Comparison of ENCODE assay signal across 8 cellular contexts in the genomic region with DNA sequence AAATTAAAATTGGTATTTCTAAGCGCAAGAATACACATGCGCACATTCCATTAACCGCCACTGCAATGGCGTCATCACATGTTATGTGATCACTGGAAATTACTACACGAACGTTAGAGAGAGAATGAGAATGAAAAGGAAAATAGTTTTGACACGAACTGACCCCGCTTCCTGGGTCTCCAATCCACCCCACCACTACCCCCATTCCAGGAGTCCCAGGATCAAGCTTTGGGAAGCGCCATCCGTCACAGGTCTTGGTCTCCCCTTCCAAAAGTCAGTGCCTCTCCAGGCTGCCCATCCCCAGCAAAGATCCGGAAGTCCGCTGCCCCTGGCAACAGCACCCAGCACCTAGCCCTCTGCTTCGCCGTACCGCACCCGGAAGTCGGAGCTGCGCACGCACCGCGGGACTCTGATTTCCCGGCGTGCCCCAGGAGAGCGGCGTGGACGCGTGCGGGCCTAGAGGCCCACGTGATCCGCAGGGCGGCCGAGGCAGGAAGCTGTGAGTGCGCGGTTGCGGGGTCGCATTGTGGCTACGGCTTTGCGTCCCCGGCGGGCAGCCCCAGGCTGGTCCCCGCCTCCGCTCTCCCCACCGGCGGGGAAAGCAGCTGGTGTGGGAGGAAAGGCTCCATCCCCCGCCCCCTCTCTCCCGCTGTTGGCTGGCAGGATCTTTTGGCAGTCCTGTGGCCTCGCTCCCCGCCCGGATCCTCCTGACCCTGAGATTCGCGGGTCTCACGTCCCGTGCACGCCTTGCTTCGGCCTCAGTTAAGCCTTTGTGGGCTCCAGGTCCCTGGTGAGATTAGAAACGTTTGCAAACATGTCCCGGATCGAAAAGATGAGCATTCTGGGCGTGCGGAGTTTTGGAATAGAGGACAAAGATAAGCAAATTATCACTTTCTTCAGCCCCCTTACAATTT. TPM values are rescaled to one million over a fixed set of nuclear protein-coding genes. Genes with fewer than 3 reads are reported as not detected.
DNase-seq lines count a peak whose midpoint lies in the region; ATAC-seq and TF ChIP-seq lines count a peak whose summit lies in the region.

RAD50 (plus strand) TSS at position 467 of the 914 bp plus-strand sequence; CDS start at position 815, 348 bp downstream.

- peaks cover 5 to 22% of the 10 kb centered on the region in 2 experiments; a peak in 3 of 4 replicates for H3K79me1 ChIP-seq in IMR-90 (ENCODE audit: low read depth in 1 of 2, low read length in 2 of 2)

- no peak for TF ChIP-seq RAD21 in IMR-90 (IDR thresholded peaks at IDR 0.05; ENCODE audit: low read length)

- BruUV-seq in IMR-90 (replicated peaks; lab: Mats Ljungman, UMichigan) (TSS peak; percentile 98), OCI-LY7 (replicated peaks; lab: Mats Ljungman, UMichigan) (TSS peak; percentile 86)

- H4K91ac ChIP-seq in IMR-90 (ENCODE audit: insufficient read depth, low read depth, low read length), result peak within 1 kb of the TSS; percentile 95

- dilution Hi-C loops in IMR-90 (cut with HindIII; ENCODE audit: low sequenced_read_pairs, unreplicated experiment), result no loop called here

- intact Hi-C loops in IMR-90 (cut with micrococcal nuclease), result loop anchor here (5.0 kb wide), 1 partner anchor 49 kb away; no protein-coding TSS in a partner anchor
- intact Hi-C loops in OCI-LY7 (cut with micrococcal nuclease; ENCODE audit: unreplicated experiment), result loop anchor here (5.0 kb wide), 1 partner anchor 181 kb away; the partner anchor contains the start of gene KIF3A

- peak within 1 kb of the TSS; percentile 96 for H2AFZ ChIP-seq in IMR-90 (replicated peaks; ENCODE audit: low read length, poor library complexity)
- H2AFZ ChIP-seq in OCI-LY7 (ENCODE audit: low read length), result peak within 1 kb of the TSS; percentile 83

- no peaks in the 10 kb centered on the region for H4K20me1 ChIP-seq in IMR-90 (ENCODE audit: insufficient read depth, low read length)
- H4K20me1 ChIP-seq in OCI-LY7 (ENCODE audit: insufficient read depth, low read length), result no peaks in the 10 kb centered on the region

- peak within 1 kb of the TSS; percentile 74 for H3K9ac ChIP-seq in IMR-90 (ENCODE audit: low read depth, low read length)

- peak within 1 kb of the TSS; percentile 91 for H2AK9ac ChIP-seq in IMR-90 (replicated peaks; ENCODE audit: low read depth, low read length, poor library complexity)

- POLR2A ChIA-PET in IMR-90 (lab: Charles Lee; ENCODE audit: unreplicated experiment), result interaction anchor here (0.6 to 1.2 kb wide), 3 partner anchors 14 to 62 kb away, joined by 3 read pairs; no protein-coding TSS in a partner anchor
- POLR2A ChIA-PET in OCI-LY7 (lab: Charles Lee), result interaction anchor here (0.6 to 1.2 kb wide), 7 partner anchors 9 to 264 kb away, joined by 3 to 4 read pairs (median 3); no protein-coding TSS in a partner anchor

- H2BK5ac ChIP-seq in IMR-90 (ENCODE audit: low read depth, low read length, poor library complexity, severe bottlenecking), result peak within 1 kb of the TSS; percentile 57

- no peak for TF ChIP-seq CTCF in IMR-90 (conservative IDR thresholded peaks at IDR 0.05; ENCODE audit: low read depth, low read length)
- no peak for TF ChIP-seq CTCF in OCI-LY7 (conservative IDR thresholded peaks at IDR 0.05; ENCODE audit: low read length)
- no peak for TF ChIP-seq CTCF in epithelial cell of esophagus (IDR thresholded peaks at IDR 0.05; ENCODE audit: insufficient read depth, low read depth, low read length, missing control alignments)

- H4K8ac ChIP-seq in IMR-90 (ENCODE audit: low read depth in 2 of 2, low read length in 2 of 2), result peak within 1 kb of the TSS; percentile 94 to 100

- CTCF ChIA-PET in IMR-90 (lab: Yijun Ruan, JAX) (interaction anchor here (1.1 kb wide), 1 partner anchor 51 kb away, joined by 3 read pairs; no protein-coding TSS in a partner anchor), OCI-LY7 (lab: Charles Lee; ENCODE audit: unreplicated experiment) (no interaction called here)

- H2BK20ac ChIP-seq in IMR-90 (ENCODE audit: low read depth, low read length), result peak within 1 kb of the TSS; percentile 11; the same call in 1 of the 2 replicates

- peaks cover 37% of the 10 kb centered on the region for H3K79me2 ChIP-seq in OCI-LY7 (ENCODE audit: insufficient read depth, low read depth, low read length)

- no peaks in the 10 kb centered on the region for H3K9me2 ChIP-seq in OCI-LY7 (ENCODE audit: insufficient read depth, low read length)

- no peaks in the 10 kb centered on the region for H3K27me3 ChIP-seq in IMR-90 (ENCODE audit: control insufficient read depth, insufficient read depth, low read length)
- H3K27me3 ChIP-seq in mononuclear cell (ENCODE audit: insufficient read depth, low read length), result no peaks in the 10 kb centered on the region

- H3K27ac ChIP-seq in IMR-90 (ENCODE audit: insufficient read depth, low read length) (peak within 1 kb of the TSS; percentile 68), OCI-LY7 (ENCODE audit: low read depth, low read length, poor library complexity, severe bottlenecking) (peak within 1 kb of the TSS; percentile 74)

- peak; percentile 72; the same call in 1 of the 2 replicates for TF ChIP-seq POLR2A in IMR-90 (IDR thresholded peaks at IDR 0.05; ENCODE audit: low read depth, low read length)

- H4K5ac ChIP-seq in IMR-90 (ENCODE audit: low read depth, low read length), result peak within 1 kb of the TSS; percentile 100

- H3K14ac ChIP-seq in IMR-90 (replicated peaks; ENCODE audit: low read depth, low read length), result peak within 1 kb of the TSS; percentile 81

- peak within 1 kb of the TSS; percentile 95 for H3K4ac ChIP-seq in IMR-90 (ENCODE audit: low read depth, low read length)

- H3K4me1 ChIP-seq in IMR-90 (ENCODE audit: control insufficient read depth, insufficient read depth, low read length) (no peaks in the 10 kb centered on the region; the same call in none of the 2 replicates), OCI-LY7 (ENCODE audit: insufficient read depth, low read length, poor library complexity, severe bottlenecking) (peaks cover 20% of the 10 kb centered on the region), mononuclear cell (ENCODE audit: insufficient read depth, low read length) (peaks cover 15% of the 10 kb centered on the region)

- H3K56ac ChIP-seq in IMR-90 (ENCODE audit: extremely low read depth, insufficient read depth, low read length), result peak within 1 kb of the TSS; percentile 67

- H3K9me1 ChIP-seq in IMR-90 (ENCODE audit: insufficient read depth, low read length), result peaks cover 4% of the 10 kb centered on the region; the same call in 1 of the 2 replicates

- DNase-seq in DMS 273 treated with DMSO at 0.1 percent for 48 hours (lab: John Stamatoyannopoulos, UW), result peak; percentile 83
- DNase-seq in IMR-90, result peak; percentile 84
- DNase-seq in OCI-LY7 (ENCODE audit: low spot score), result peak; percentile 97
- DNase-seq in activated T-cell treated with anti-CD3 and anti-CD28 coated beads for 24 hours (ENCODE audit: low read depth), result peak; percentile 90
- peak; percentile 89 for DNase-seq in epithelial cell of esophagus (ENCODE audit: low read depth)
- peak; percentile 91 for DNase-seq in stimulated activated CD8-positive, alpha-beta memory T cell treated with anti-CD3 and anti-CD28 coated beads, Interleukin-2, amount 100 ng/mL, for 48 hours (ENCODE audit: low read depth in 2 of 2)

- 0 out of 2 replicates have a peak within 1 kb of the TSS, but pooled peaks have one; percentile 70 for H2AK5ac ChIP-seq in IMR-90 (ENCODE audit: low read depth, low read length)

- ATAC-seq in GM21528 (IDR thresholded peaks at IDR 0.05; ENCODE audit: low FRiP score, unreplicated experiment), result peak; percentile 93
- peak; percentile 98 for ATAC-seq in IMR-90 (ENCODE audit: low read depth)

- peak within 1 kb of the TSS; percentile 90 for H3K18ac ChIP-seq in IMR-90 (ENCODE audit: low read depth, low read length)

- H3K4me2 ChIP-seq in IMR-90 (ENCODE audit: low read depth, low read length) (peak within 1 kb of the TSS; percentile 83), OCI-LY7 (ENCODE audit: low read length) (peak within 1 kb of the TSS; percentile 90)

- H3K36me3 ChIP-seq in IMR-90 (ENCODE audit: control insufficient read depth, insufficient read depth, low read length), result no peaks in the 10 kb centered on the region; the same call in 1 of the 2 replicates
- H3K36me3 ChIP-seq in OCI-LY7 (ENCODE audit: insufficient read depth, low read length), result peaks cover 24% of the 10 kb centered on the region

- H2BK120ac ChIP-seq in IMR-90 (ENCODE audit: low read depth, low read length), result peak within 1 kb of the TSS; percentile 79

- H3K23ac ChIP-seq in IMR-90 (ENCODE audit: low read depth, low read length), result peak within 1 kb of the TSS; percentile 88

- no CpG with 5 or more reads among the region's 60 CpGs for WGBS in IMR-90 (ENCODE audit: extremely low coverage in 2 of 2, insufficient read length in 1 of 2), 2 experiments

- H3K4me3 ChIP-seq in IMR-90 (ENCODE audit: insufficient read depth, low read depth, low read length) (peak within 1 kb of the TSS; percentile 65), OCI-LY7 (ENCODE audit: low read depth, low read length, poor library complexity, severe bottlenecking) (peak within 1 kb of the TSS; percentile 81), epithelial cell of esophagus (ENCODE audit: low read length) (peak within 1 kb of the TSS; percentile 79), mononuclear cell (ENCODE audit: low read length) (peak within 1 kb of the TSS; percentile 60)

- H3K9me3 ChIP-seq in IMR-90 (ENCODE audit: control insufficient read depth, insufficient read depth, low read length) (no peaks in the 10 kb centered on the region), OCI-LY7 (ENCODE audit: low read length) (no peaks in the 10 kb centered on the region), mononuclear cell (ENCODE audit: low read depth, low read length) (no peaks in the 10 kb centered on the region)

- no peak within 1 kb of the TSS; the same call in 2 of the 3 replicates for H2BK15ac ChIP-seq in IMR-90 (ENCODE audit: low read depth, low read length)

- in situ Hi-C loops in IMR-90 (cut with MboI; ENCODE audit: low sequenced_read_pairs), result no loop called here

TF ChIP-seq in IMR-90, 13 proteins besides CTCF, POLR2A, EP300 and RAD21 (continues in another document):
- TF ChIP-seq NFE2L2 (IDR thresholded peaks at IDR 0.05; ENCODE audit: low read depth, low read length) (no peak), MAZ (IDR thresholded peaks at IDR 0.05; ENCODE audit: borderline replicate concordance, low read depth, low read length) (peak; percentile 44; the same call in 1 of the 2 replicates), MXI1 (IDR thresholded peaks at IDR 0.05; ENCODE audit: borderline replicate concordance, low read depth, low read length) (peak; percentile 89; the same call in 1 of the 2 replicates)

RNA-seq across cellular contexts. Expression of gene RAD50, which starts in this region (rescaled TPM):
- 5.2 and 13.3 TPM in 2 replicates for total RNA-seq in IMR-90 (2012; rRNA removed)
- 6.2 and 7.2 TPM in 2 replicates for polyA plus RNA-seq in IMR-90 (2012; rRNA removed)
- polyA plus RNA-seq in IMR-90 (2012; cell fraction: cytosol; rRNA removed), result 1.2 and 1.5 TPM in 2 replicates
- 1.7 and 11.9 TPM in 2 replicates for polyA plus RNA-seq in IMR-90 (2012; cell fraction: nucleus; rRNA removed; ENCODE audit: low replicate concordance)
- 24.0 and 34.1 TPM in 2 replicates for total RNA-seq in OCI-LY7 (2014; rRNA removed; shearing (Covaris generic))
- total RNA-seq in OCI-LY7 (2022), result 59.8 and 70.0 TPM in 2 replicates
- 17.0 TPM for total RNA-seq in mononuclear cell

Comparison
In these comparisons a context has a peak if more than half of its experiments do, and no peak if none do; other contexts are left out.
1. Peak in every context shown above with its lines: DNase-seq, ATAC-seq, H3K4me3 ChIP-seq and H3K27ac ChIP-seq.